ENCODE assay signal across 21 cellular contexts in genomic region chr6:35023091-35023490, GRCh38.
A peak's percentile ranks its signal among the peaks of the same experiment; 100 is the strongest.
DNase-seq lines count a peak whose midpoint lies in the region; ATAC-seq and TF ChIP-seq lines count a peak whose summit lies in the region.
"Had no signal": no experiment of that assay in that cellular context is flagged by ENCODE, and none has a peak within 500 bp of the region (broad histone marks: within the 10 kb centered on the region; RNA-seq: fewer than 3 reads in every experiment).

No MANE protein-coding gene starts in this region.

- 81% methylated on average over 1 of the region's 1 CpG for WGBS in smooth muscle cell (ENCODE audit: low lambda C conversion rate)
- no CpG with 5 or more reads among the region's 1 CpG for WGBS in neuronal stem cell (ENCODE audit: extremely low coverage in 2 of 2, insufficient read length in 2 of 2, insufficient replicate concordance in 1 of 2), 2 donors

- CTCF ChIA-PET in A673 (lab: Charles Lee) = no interaction called here

- H3K14ac ChIP-seq in neuronal stem cell (ENCODE audit: low read length) = no peak overlapping the region

- peaks cover 81% of the 10 kb centered on the region for H3K79me2 ChIP-seq in smooth muscle cell (ENCODE audit: low read depth)

- H4K20me1 ChIP-seq in smooth muscle cell (ENCODE audit: low read depth) = peaks cover 56% of the 10 kb centered on the region

- H3F3A ChIP-seq in smooth muscle cell (ENCODE audit: low read depth) = peaks cover 8% of the 10 kb centered on the region

- H3K4me3 ChIP-seq in A673 (ENCODE audit: low read depth, low read length, poor library complexity, severe bottlenecking) = no peak overlapping the region
- H3K4me3 ChIP-seq in ascending aorta = peak overlapping the region in 1 of 2 donors; percentile 15
- no peak overlapping the region for H3K4me3 ChIP-seq in left lung
- no peak overlapping the region for H3K4me3 ChIP-seq in smooth muscle cell
- no peak overlapping the region for H3K4me3 ChIP-seq in neuronal stem cell (ENCODE audit: low read length in 2 of 2)
- H3K4me3 ChIP-seq: cardiac muscle cell, mucosa of descending colon had no signal

- H3K27me3 ChIP-seq in A673 (replicated peaks; ENCODE audit: insufficient read depth, low read depth, low read length, poor library complexity) (no peaks in the 10 kb centered on the region), ascending aorta (no peaks in the 10 kb centered on the region), left lung (no peaks in the 10 kb centered on the region), smooth muscle cell (ENCODE audit: low read depth) (no peaks in the 10 kb centered on the region), neuronal stem cell (ENCODE audit: control insufficient read depth in 3 of 3, insufficient read depth in 3 of 3, low read depth in 1 of 3, low read length in 3 of 3) (no peaks in the 10 kb centered on the region)
- H3K27me3 ChIP-seq: cardiac muscle cell had no signal

- no peak overlapping the region for H3K9ac ChIP-seq in smooth muscle cell (ENCODE audit: low read depth)
- H3K9ac ChIP-seq in neuronal stem cell (ENCODE audit: low read depth, low read length, poor library complexity) = no peak overlapping the region

- H2AFZ ChIP-seq in smooth muscle cell (ENCODE audit: low read depth) (no peak overlapping the region), neuronal stem cell (ENCODE audit: low read length) (no peak overlapping the region)

- ATAC-seq in left lung (no peak), GM21737 (IDR thresholded peaks at IDR 0.05; ENCODE audit: unreplicated experiment) (no peak)
- ATAC-seq: mucosa of descending colon, sciatic nerve had no signal

- no peak overlapping the region for H3K23ac ChIP-seq in neuronal stem cell (ENCODE audit: low read depth, low read length, poor library complexity)

- no peak overlapping the region for H2BK5ac ChIP-seq in neuronal stem cell (ENCODE audit: low read length)

- H2BK12ac ChIP-seq in neuronal stem cell (ENCODE audit: low read length) = no peak overlapping the region

- H3K4me2 ChIP-seq in smooth muscle cell = no peak overlapping the region
- H3K4me2 ChIP-seq in neuronal stem cell (ENCODE audit: insufficient read depth, low read length, poor library complexity, severe bottlenecking) = no peak overlapping the region

- POLR2A ChIA-PET in A673 (lab: Charles Lee; ENCODE audit: low non-redundant PET) = no interaction called here

- H3K79me1 ChIP-seq in neuronal stem cell (ENCODE audit: low read depth, low read length) = no peaks in the 10 kb centered on the region

- H3K27ac ChIP-seq in A673 (ENCODE audit: low read depth, low read length, poor library complexity, severe bottlenecking) = peak overlapping the region; percentile 10
- H3K27ac ChIP-seq in ascending aorta = peak overlapping the region; percentile 91 to 97
- peak overlapping the region; percentile 71 to 74 for H3K27ac ChIP-seq in left lung
- H3K27ac ChIP-seq in smooth muscle cell (ENCODE audit: low read depth) = peak overlapping the region; percentile 28
- no peak overlapping the region for H3K27ac ChIP-seq in neuronal stem cell (replicated peaks; ENCODE audit: low read length)
- H3K27ac ChIP-seq: C4-2B, cardiac muscle cell had no signal

- H3K4ac ChIP-seq in neuronal stem cell (ENCODE audit: low read length) = no peak overlapping the region

- no peak overlapping the region for H3K18ac ChIP-seq in neuronal stem cell (ENCODE audit: low read length)

- H3K9me3 ChIP-seq in A673 (ENCODE audit: low read depth, low read length, poor library complexity, severe bottlenecking) (no peaks in the 10 kb centered on the region), ascending aorta (no peaks in the 10 kb centered on the region), left lung (no peaks in the 10 kb centered on the region), smooth muscle cell (replicated peaks; ENCODE audit: low read depth) (no peaks in the 10 kb centered on the region), neuronal stem cell (replicated peaks in 1 of 2; ENCODE audit: control insufficient read depth in 2 of 2, insufficient read depth in 1 of 2, low read depth in 1 of 2, low read length in 2 of 2) (no peaks in the 10 kb centered on the region)
- H3K9me3 ChIP-seq: mucosa of descending colon had no signal

- TF ChIP-seq CTCF in A673 (conservative IDR thresholded peaks at IDR 0.05; ENCODE audit: low read depth, low read length) = no peak
- no peak for TF ChIP-seq CTCF in ascending aorta (IDR thresholded peaks at IDR 0.05)
- TF ChIP-seq CTCF in left lung (IDR thresholded peaks at IDR 0.05) = no peak
- TF ChIP-seq CTCF in smooth muscle cell (IDR thresholded peaks at IDR 0.05; ENCODE audit: borderline replicate concordance, insufficient read depth, poor library complexity, severe bottlenecking) = no peak

- H3K4me1 ChIP-seq in A673 (ENCODE audit: insufficient read depth, low read length, poor library complexity, severe bottlenecking) (peaks cover 18% of the 10 kb centered on the region), ascending aorta (peaks cover 21 to 61% of the 10 kb centered on the region in 2 donors), left lung (peaks cover 54 to 68% of the 10 kb centered on the region in 2 donors), smooth muscle cell (ENCODE audit: low read depth) (peaks cover 31% of the 10 kb centered on the region), neuronal stem cell (ENCODE audit: control insufficient read depth in 2 of 2, insufficient read depth in 1 of 2, low read depth in 1 of 2, low read length in 2 of 2) (peaks cover 9 to 12% of the 10 kb centered on the region in 2 donors)

- DNase-seq in A673 (ENCODE audit: low spot score) (no peak), ascending aorta (ENCODE audit: low spot score in 2 of 2) (no peak), left lung (no peak), smooth muscle cell (lab: John Stamatoyannopoulos, UW; ENCODE audit: unreplicated experiment) (no peak), GDM1 (lab: John Stamatoyannopoulos, UW) (no peak), neuronal stem cell (ENCODE audit: low spot score) (no peak), epidermal melanocyte (ENCODE audit: insufficient read length, low spot score) (no peak)
- DNase-seq: ACHN; activated CD4-positive, alpha-beta T cell treated with anti-CD3 and anti-CD28 coated beads for 1 hour; activated effector memory CD4-positive, alpha-beta T cell treated with Interleukin-2 at 50 U/mL for 16 hours; effector CD4-positive, alpha-beta T cell; mucosa of descending colon; NCI-H1436; NCI-H2171 treated with DMSO at 0.1 percent for 48 hours; NCI-H774; OCI-M1; stimulated activated CD4-positive, alpha-beta T cell treated with anti-CD3 and anti-CD28 coated beads, Interleukin-2, amount 100 ng/mL, for 48 hours had no signal

- H2BK120ac ChIP-seq in neuronal stem cell (ENCODE audit: low read depth, low read length) = no peak overlapping the region

- no peak overlapping the region for H2AK5ac ChIP-seq in neuronal stem cell (ENCODE audit: low read depth, low read length)

- H4K91ac ChIP-seq in neuronal stem cell (ENCODE audit: low read depth, low read length, poor library complexity) = no peak overlapping the region

- BruUV-seq in A673 (replicated peaks; lab: Mats Ljungman, UMichigan) = no TSS peak

- H4K8ac ChIP-seq in neuronal stem cell (ENCODE audit: low read depth, low read length) = no peak overlapping the region

- H3K36me3 ChIP-seq in A673 (ENCODE audit: insufficient read depth, low read length, poor library complexity, severe bottlenecking) = peaks cover 1% of the 10 kb centered on the region
- no peaks in the 10 kb centered on the region for H3K36me3 ChIP-seq in ascending aorta
- peaks cover 0 to 28% of the 10 kb centered on the region in 2 donors for H3K36me3 ChIP-seq in left lung
- peaks cover 5% of the 10 kb centered on the region for H3K36me3 ChIP-seq in smooth muscle cell (ENCODE audit: low read depth)
- H3K36me3 ChIP-seq in neuronal stem cell (replicated peaks in 1 of 2; ENCODE audit: control insufficient read depth in 2 of 2, insufficient read depth in 2 of 2, low read length in 2 of 2) = peaks cover 1 to 21% of the 10 kb centered on the region in 2 donors
- H3K36me3 ChIP-seq: cardiac muscle cell had no signal

- intact Hi-C loops in A673 (cut with micrococcal nuclease; ENCODE audit: unreplicated experiment) = no loop called here
- intact Hi-C loops in ascending aorta (cut with DNase I) = no loop called here
- intact Hi-C loops in left lung (cut with DNase I) = no loop called here

- H2BK15ac ChIP-seq in neuronal stem cell (ENCODE audit: low read length) = no peak overlapping the region
